ENCODE assay signal across 14 cellular contexts in the genomic region with DNA sequence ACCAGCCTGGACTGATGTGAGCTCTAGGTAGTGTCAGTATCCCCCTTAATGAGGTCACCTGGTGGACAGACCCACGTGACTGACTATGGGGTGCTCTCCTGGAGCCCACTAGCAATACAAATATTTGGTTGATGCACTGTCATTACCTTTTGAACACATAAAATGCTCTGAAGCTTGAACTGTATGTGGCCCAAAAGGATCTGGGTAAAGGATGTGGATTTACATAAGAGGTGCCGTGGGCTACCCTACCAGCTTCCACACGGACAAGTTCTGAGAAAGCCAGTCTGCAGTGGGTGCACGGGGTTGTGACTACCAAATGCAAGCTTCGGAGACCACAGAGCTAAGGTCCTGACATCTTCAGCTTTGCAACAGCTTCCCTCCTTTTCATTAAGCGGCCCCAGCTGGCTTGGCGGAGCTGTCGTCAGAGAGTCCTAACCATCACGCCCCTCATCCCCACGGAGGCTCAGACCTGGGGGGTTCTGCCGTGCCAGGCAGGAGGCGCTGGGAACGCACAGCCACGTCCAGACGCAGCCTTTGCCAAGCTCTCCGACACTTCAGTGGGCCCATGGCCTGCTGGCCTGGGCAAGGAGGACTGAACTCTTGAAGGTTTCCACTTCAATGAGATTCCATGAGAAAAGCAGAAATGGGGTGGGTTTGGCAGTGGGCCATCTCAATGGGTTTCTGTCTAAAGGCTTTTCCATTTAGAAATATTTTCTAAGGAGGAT.
DNase-seq lines count a peak whose midpoint lies in the region; ATAC-seq and TF ChIP-seq lines count a peak whose summit lies in the region.
"Had no signal": no experiment of that assay in that cellular context is flagged by ENCODE, and none has a peak within 500 bp of the region (broad histone marks: within the 10 kb centered on the region; RNA-seq: fewer than 3 reads in every experiment).

No MANE protein-coding gene starts in this region.

- H3K27me3 ChIP-seq in heart right ventricle: no peaks in the 10 kb centered on the region
- H3K27me3 ChIP-seq in parathyroid adenoma (ENCODE audit: control insufficient read depth, insufficient read depth, low read length): no peaks in the 10 kb centered on the region
- no peaks in the 10 kb centered on the region for H3K27me3 ChIP-seq in uterus

- 44 to 48% methylated on average over 16 of the region's 16 CpGs for WGBS in heart right ventricle, 2 donors

- intact Hi-C loops in heart right ventricle (cut with DNase I) (loop anchor here in 4 of 10 donors (5.0 to 10.0 kb wide), 6 partner anchors 89 to 231 kb away; partner anchors contain the start of gene ADAMTS17 (in 2 of the 4)), uterus (cut with DNase I; ENCODE audit: low total_unique reads) (no loop called here)

- peak overlapping the region; percentile 88 to 99 (median 96) for H3K27ac ChIP-seq in heart right ventricle
- H3K27ac ChIP-seq in parathyroid adenoma: peak overlapping the region; percentile 49
- peak overlapping the region; percentile 77 to 78 for H3K27ac ChIP-seq in uterus

- H3K9me3 Mint-ChIP-seq in activated T-cell treated with anti-CD3 and anti-CD28 coated beads, Interleukin-2, amount 50 U/mL, for 72 hours: no peaks in the 10 kb centered on the region
- H3K9me3 Mint-ChIP-seq: natural killer cell had no signal

- no peak overlapping the region for H3K4me2 ChIP-seq in parathyroid adenoma (ENCODE audit: low read length)

- no peak for DNase-seq in activated T-cell treated with anti-CD3 and anti-CD28 coated beads, Interleukin-2, amount 50 U/mL, for 72 hours
- no peak for DNase-seq in activated T-cell treated with anti-CD3 and anti-CD28 coated beads, Interleukin-2, amount 50 U/mL, for 48 hours
- DNase-seq in heart right ventricle (peak; percentile 52 to 59), uterus (peak; percentile 43 to 56), NCI-H1694 (lab: John Stamatoyannopoulos, UW) (no peak), GM03348 (ENCODE audit: low spot score) (no peak), NK-92 (lab: John Stamatoyannopoulos, UW; ENCODE audit: unreplicated experiment) (no peak)
- DNase-seq: KG1, natural killer cell, OCI-M1, T-helper 9 cell had no signal

- peaks cover 36 to 71% (median 65%) of the 10 kb centered on the region in 9 donors for H3K4me1 ChIP-seq in heart right ventricle
- no peaks in the 10 kb centered on the region for H3K4me1 ChIP-seq in parathyroid adenoma
- peaks cover 5 to 6% of the 10 kb centered on the region in 2 donors for H3K4me1 ChIP-seq in uterus

- TF ChIP-seq POLR2A in uterus (IDR thresholded peaks at IDR 0.05): no peak

- no peak overlapping the region for H3K9ac ChIP-seq in parathyroid adenoma

- peaks cover 46% of the 10 kb centered on the region for H3K4me1 Mint-ChIP-seq in activated T-cell treated with anti-CD3 and anti-CD28 coated beads, Interleukin-2, amount 50 U/mL, for 72 hours (ENCODE audit: low read depth)
- H3K4me1 Mint-ChIP-seq: stimulated activated memory B cell treated with anti-CD40 and anti-IgM and Interleukin-4, amounts not matched to agents 10 μg/mL and 1 μg/mL and 100 μg/mL, for 72 hours had no signal

- ATAC-seq in activated T-cell treated with anti-CD3 and anti-CD28 coated beads, Interleukin-2, amount 50 U/mL, for 72 hours (replicated peaks in 1 of 2): no peak
- ATAC-seq in heart right ventricle: peak; percentile 16 to 54 (median 34)
- ATAC-seq: HCT116; natural killer cell; stimulated activated memory B cell treated with anti-CD40 and anti-IgM and Interleukin-4, amounts not matched to agents 10 μg/mL and 1 μg/mL and 100 μg/mL, for 72 hours had no signal

- no peak overlapping the region for H2AFZ ChIP-seq in parathyroid adenoma

- peak overlapping the region in 4 of 10 donors; percentile 42 to 50 (median 44) for H3K4me3 ChIP-seq in heart right ventricle
- no peak overlapping the region for H3K4me3 ChIP-seq in parathyroid adenoma (ENCODE audit: low read depth, low read length)
- no peak overlapping the region for H3K4me3 ChIP-seq in uterus

- H3K9me3 ChIP-seq in heart right ventricle (no peaks in the 10 kb centered on the region), parathyroid adenoma (ENCODE audit: control insufficient read depth, low read length) (no peaks in the 10 kb centered on the region), uterus (no peaks in the 10 kb centered on the region)

- no peaks in the 10 kb centered on the region for H3K79me2 ChIP-seq in parathyroid adenoma

- no peak for TF ChIP-seq CTCF in heart right ventricle (IDR thresholded peaks at IDR 0.05)
- TF ChIP-seq CTCF in parathyroid adenoma (IDR thresholded peaks at IDR 0.05): no peak
- TF ChIP-seq CTCF in uterus (IDR thresholded peaks at IDR 0.05): no peak

- no peaks in the 10 kb centered on the region for H3K27me3 Mint-ChIP-seq in activated T-cell treated with anti-CD3 and anti-CD28 coated beads, Interleukin-2, amount 50 U/mL, for 72 hours (ENCODE audit: low read depth)

- H3K27ac Mint-ChIP-seq in activated T-cell treated with anti-CD3 and anti-CD28 coated beads, Interleukin-2, amount 50 U/mL, for 72 hours: peak overlapping the region; percentile 85
- H3K27ac Mint-ChIP-seq: natural killer cell; stimulated activated memory B cell treated with anti-CD40 and anti-IgM and Interleukin-4, amounts not matched to agents 10 μg/mL and 1 μg/mL and 100 μg/mL, for 72 hours had no signal

- H3K36me3 ChIP-seq in heart right ventricle: no peaks in the 10 kb centered on the region
- no peaks in the 10 kb centered on the region for H3K36me3 ChIP-seq in parathyroid adenoma (ENCODE audit: control insufficient read depth, insufficient read depth, low read length)
- H3K36me3 ChIP-seq in uterus: no peaks in the 10 kb centered on the region

- no peaks in the 10 kb centered on the region for H3K36me3 Mint-ChIP-seq in activated T-cell treated with anti-CD3 and anti-CD28 coated beads, Interleukin-2, amount 50 U/mL, for 72 hours (ENCODE audit: insufficient read depth in 2 of 2)
- H3K36me3 Mint-ChIP-seq: natural killer cell; stimulated activated memory B cell treated with anti-CD40 and anti-IgM and Interleukin-4, amounts not matched to agents 10 μg/mL and 1 μg/mL and 100 μg/mL, for 72 hours had no signal

- no peak overlapping the region for H3K4me3 Mint-ChIP-seq in activated T-cell treated with anti-CD3 and anti-CD28 coated beads, Interleukin-2, amount 50 U/mL, for 72 hours
- H3K4me3 Mint-ChIP-seq: natural killer cell; stimulated activated memory B cell treated with anti-CD40 and anti-IgM and Interleukin-4, amounts not matched to agents 10 μg/mL and 1 μg/mL and 100 μg/mL, for 72 hours had no signal

Comparison
In these comparisons a context has a peak if more than half of its experiments do, and no peak if none do; other contexts are left out.
1. ATAC-seq: peak in heart right ventricle (8 of 8); none in activated T-cell treated with anti-CD3 and anti-CD28 coated beads, Interleukin-2, amount 50 U/mL, for 72 hours (0 of 2).
2. DNase-seq: peak in heart right ventricle (2 of 2) and uterus (2 of 2); none in activated T-cell treated with anti-CD3 and anti-CD28 coated beads, Interleukin-2, amount 50 U/mL, for 72 hours (0 of 2), activated T-cell treated with anti-CD3 and anti-CD28 coated beads, Interleukin-2, amount 50 U/mL, for 48 hours (0 of 2), NCI-H1694 (single experiment), GM03348 (single experiment) and NK-92 (single experiment).
3. Peak in every context shown above with its lines, with median percentiles within 50 percentile points of each other: H3K27ac ChIP-seq.